Comparison of ENCODE assay signal across 1 cellular context in genomic region chr18:70372450-70373061, GRCh38.
TF ChIP-seq lines count a peak whose summit lies in the region.

No MANE protein-coding gene starts in this region.

TF ChIP-seq in HCT116, 20 proteins besides CTCF, POLR2A, EP300 and RAD21 (continued from another document):
- TF ChIP-seq REST (IDR thresholded peaks at IDR 0.05; ENCODE audit: low read depth): no peak
- no peak for TF ChIP-seq FOSL1 (IDR thresholded peaks at IDR 0.05; ENCODE audit: low read depth)
- no peak for TF ChIP-seq TCF7L2 (IDR thresholded peaks at IDR 0.05; ENCODE audit: borderline replicate concordance, extremely low read depth, insufficient read depth, insufficient read length)
- no peak for TF ChIP-seq EZH2phosphoT487 (IDR thresholded peaks at IDR 0.05; ENCODE audit: borderline replicate concordance)
- no peak for TF ChIP-seq CBX3 (IDR thresholded peaks at IDR 0.05; ENCODE audit: low read depth)
- no peak for TF ChIP-seq EGR1 (IDR thresholded peaks at IDR 0.05; ENCODE audit: low read depth)
- TF ChIP-seq POLR2AphosphoS5 (IDR thresholded peaks at IDR 0.05; ENCODE audit: low read depth, low read length): no peak
- TF ChIP-seq EZH2 (IDR thresholded peaks at IDR 0.05): no peak
- TF ChIP-seq ZBTB33 (IDR thresholded peaks at IDR 0.05; ENCODE audit: extremely low read depth, insufficient replicate concordance, low read length): no peak
- no peak for TF ChIP-seq ATF3 (IDR thresholded peaks at IDR 0.05)
